29 cellular contexts compared by ENCODE assay signal in the genomic region with DNA sequence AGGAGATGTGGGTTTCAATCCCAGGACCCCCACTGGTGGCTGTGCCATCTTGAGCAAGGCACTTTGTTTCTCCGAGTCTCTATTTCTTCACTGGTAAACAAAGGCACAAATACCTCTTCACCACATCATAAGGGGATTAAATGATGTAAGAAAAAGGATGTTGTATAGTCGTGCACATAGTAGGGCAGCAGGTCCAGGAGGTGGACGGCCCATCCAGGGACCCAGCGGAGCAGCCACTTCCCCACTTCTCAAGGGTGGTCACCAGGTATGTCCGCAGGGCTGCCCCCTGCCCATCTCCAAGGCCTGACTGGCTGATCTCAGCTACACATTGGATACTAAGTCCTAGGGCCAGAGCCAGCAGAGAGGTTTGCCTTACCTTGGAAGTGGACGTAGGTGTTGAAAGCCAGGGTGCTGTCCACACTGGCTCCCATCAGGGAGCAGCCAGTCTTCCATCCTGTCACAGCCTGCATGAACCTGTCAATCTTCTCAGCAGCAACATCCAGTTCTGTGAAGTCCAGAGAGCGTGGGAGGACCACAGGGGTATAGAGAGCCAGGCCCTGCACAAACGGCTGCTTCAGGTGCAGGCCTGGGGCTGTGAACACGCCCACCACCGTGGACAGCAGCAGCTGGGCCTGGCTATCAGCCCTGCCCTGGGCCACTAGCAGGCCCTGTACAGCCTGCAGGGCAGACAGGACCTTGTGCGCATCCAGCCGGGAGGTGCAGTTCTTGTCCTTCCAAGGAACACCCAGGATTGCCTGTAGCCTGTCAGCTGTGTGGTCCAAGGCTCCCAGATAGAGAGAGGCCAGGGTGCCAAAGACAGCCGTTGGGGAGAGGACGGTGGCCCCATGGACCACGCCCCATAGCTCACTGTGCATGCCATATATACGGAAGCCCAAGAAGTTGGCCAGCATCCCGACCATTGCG. TPM values are rescaled to one million over a fixed set of nuclear protein-coding genes. Genes with fewer than 3 reads are reported as not detected.
"Had no signal": no experiment of that assay in that cellular context is flagged by ENCODE, and none has a peak within 500 bp of the region (broad histone marks: within the 10 kb centered on the region; RNA-seq: fewer than 3 reads in every experiment).

No MANE protein-coding gene starts in this region.

- H3K9me3 ChIP-seq: ascending aorta, body of pancreas, MG63, SJCRH30, SK-N-SH had no signal

- DNase-seq: activated CD4-positive, alpha-beta memory T cell treated with anti-CD3 and anti-CD28 coated beads for 36 hours; activated CD4-positive, alpha-beta T cell treated with anti-CD3 and anti-CD28 coated beads, Interleukin-2, amount 10 ng/mL, durations not matched to agents 7 days and 5 days; activated CD4-positive, CD25-positive, alpha-beta regulatory T cell; activated CD8-positive, alpha-beta memory T cell treated with anti-CD3 and anti-CD28 coated beads for 24 hours; activated effector memory CD4-positive, alpha-beta T cell treated with anti-CD3 and anti-CD28 coated beads, Interleukin-2, amount 50 U/mL, for 16 hours; activated naive CD4-positive, alpha-beta T cell treated with Interleukin-2 at 50 U/mL for 16 hours; activated naive CD8-positive, alpha-beta T cell treated with anti-CD3 and anti-CD28 coated beads, Interleukin-2, amount 50 U/mL, for 24 hours; activated T-cell treated with anti-CD3 and anti-CD28 coated beads, Interleukin-2, amount 50 U/mL, for 4 hours; amniotic stem cell; body of pancreas; MG63; MV-4-11; NCI-H1092 treated with DMSO at 0.1 percent for 48 hours; NCI-H1417 treated with DMSO at 0.1 percent for 48 hours; NCI-H1694; NCI-H2029; NCI-H2107; NCI-H345; NCI-H510A; SJCRH30; SK-N-SH; T-helper 1 cell had no signal

- H3K4me2 ChIP-seq: SK-N-SH had no signal

- FAIRE-seq: bronchial epithelial cell had no signal

- H3K4me3 ChIP-seq: ascending aorta, body of pancreas, MG63, SJCRH30 had no signal

- H3K36me3 ChIP-seq: ascending aorta, MG63, SJCRH30 had no signal

- ATAC-seq: activated naive CD4-positive, alpha-beta T cell treated with anti-CD3 and anti-CD28 coated beads, Interleukin-2, amount 50 U/mL, for 72 hours; activated naive CD8-positive, alpha-beta T cell treated with anti-CD3 and anti-CD28 coated beads, Interleukin-2, amount 50 U/mL, for 24 hours; activated T-cell treated with anti-CD3 and anti-CD28 coated beads, Interleukin-2, amount 50 U/mL, for 4 hours; body of pancreas had no signal

- H3K27me3 ChIP-seq: ascending aorta, body of pancreas, MG63, SJCRH30 had no signal

- H3K9ac ChIP-seq: SK-N-SH had no signal

- H3K27ac ChIP-seq: ascending aorta, body of pancreas, SJCRH30, VCaP had no signal

RNA-seq across cellular contexts. Expression of a gene that starts 4.0 kb away (rescaled TPM):
- total RNA-seq: activated CD4-positive, alpha-beta memory T cell treated with anti-CD3 and anti-CD28 coated beads for 36 hours; activated CD4-positive, alpha-beta T cell treated with anti-CD3 and anti-CD28 coated beads, Interleukin-2, amount 10 ng/mL, durations not matched to agents 7 days and 5 days; activated naive CD4-positive, alpha-beta T cell treated with anti-CD3 and anti-CD28 coated beads, Interleukin-2, amount 50 U/mL, for 72 hours; OCI-LY7; RPMI7951; T-helper 2 cell treated with Interferon-gamma antibody and Interleukin-4, amounts not matched to agents 100 ng/mL and 5 ng/mL, for 36 hours had no signal

RNA-seq across cellular contexts. Expression of a gene that starts 37.3 kb away (rescaled TPM):
- total RNA-seq: activated CD4-positive, alpha-beta memory T cell treated with anti-CD3 and anti-CD28 coated beads for 36 hours; activated CD4-positive, alpha-beta T cell treated with anti-CD3 and anti-CD28 coated beads, Interleukin-2, amount 10 ng/mL, durations not matched to agents 7 days and 5 days; activated naive CD4-positive, alpha-beta T cell treated with anti-CD3 and anti-CD28 coated beads, Interleukin-2, amount 50 U/mL, for 72 hours; activated T-cell treated with anti-CD3 and anti-CD28 coated beads, Interleukin-2, amount 50 U/mL, for 4 hours; ascending aorta; bronchial epithelial cell; OCI-LY7; SJCRH30; T-helper 2 cell treated with Interferon-gamma antibody and Interleukin-4, amounts not matched to agents 100 ng/mL and 5 ng/mL, for 36 hours had no signal
- polyA plus RNA-seq: SK-N-SH had no signal
